In genomic region chr6:168071620-168072019, GRCh38 we compare ENCODE assay signal across 18 cellular contexts. TPM values are rescaled to one million over a fixed set of nuclear protein-coding genes. Genes with fewer than 3 reads are reported as not detected.
DNase-seq lines count a peak whose midpoint lies in the region; ATAC-seq and TF ChIP-seq lines count a peak whose summit lies in the region.
"Had no signal": no experiment of that assay in that cellular context is flagged by ENCODE, and none has a peak within 500 bp of the region (broad histone marks: within the 10 kb centered on the region; RNA-seq: fewer than 3 reads in every experiment).

No MANE protein-coding gene starts in this region.

- H3K4me3 ChIP-seq in H7 (ENCODE audit: insufficient read depth, low read depth, low read length) (no peak overlapping the region), RWPE2 (ENCODE audit: severe bottlenecking) (no peak overlapping the region)

- TF ChIP-seq CTCF in RWPE2 (IDR thresholded peaks at IDR 0.05; ENCODE audit: poor library complexity, severe bottlenecking), result no peak

- H3K9me3 Mint-ChIP-seq in activated naive CD4-positive, alpha-beta T cell treated with anti-CD3 and anti-CD28 coated beads for 36 hours, result no peaks in the 10 kb centered on the region

- no peaks in the 10 kb centered on the region for H3K9me3 ChIP-seq in RWPE2 (ENCODE audit: severe bottlenecking)
- H3K9me3 ChIP-seq: SK-N-SH had no signal

- DNase-seq in COLO668 (lab: John Stamatoyannopoulos, UW; ENCODE audit: unreplicated experiment), result peak; percentile 16
- DNase-seq in H7, result peak; percentile 96
- DNase-seq in RWPE2 (ENCODE audit: low spot score), result no peak
- peak; percentile 94 for DNase-seq in iPS-NIHi11 (ENCODE audit: low spot score)
- no peak for DNase-seq in cortex of kidney (lab: John Stamatoyannopoulos, UW)
- no peak for DNase-seq in activated T-cell treated with anti-CD3 and anti-CD28 coated beads, Interleukin-2, amount 50 U/mL, for 48 hours
- DNase-seq in activated naive CD4-positive, alpha-beta T cell treated with anti-CD3 and anti-CD28 coated beads for 36 hours, result no peak
- DNase-seq: aorta; glutamatergic neuron; IMR-90; NCI-H1048; SK-N-SH; stimulated activated CD4-positive, alpha-beta T cell treated with anti-CD3 and anti-CD28 coated beads, Interleukin-4, amount 100 ng/mL, for 1 hour had no signal

- H3K27ac Mint-ChIP-seq in activated naive CD4-positive, alpha-beta T cell treated with anti-CD3 and anti-CD28 coated beads for 36 hours, result no peak overlapping the region
- H3K27ac Mint-ChIP-seq: B cell had no signal

- H3K27ac ChIP-seq in RWPE2 (ENCODE audit: poor library complexity, severe bottlenecking), result no peak overlapping the region

- H3K27me3 ChIP-seq in H7 (ENCODE audit: control insufficient read depth, insufficient read depth, low read length) (no peaks in the 10 kb centered on the region), RWPE2 (ENCODE audit: insufficient read depth, poor library complexity, severe bottlenecking) (no peaks in the 10 kb centered on the region)

- H3K4me1 Mint-ChIP-seq in activated naive CD4-positive, alpha-beta T cell treated with anti-CD3 and anti-CD28 coated beads for 36 hours (ENCODE audit: low read depth), result no peaks in the 10 kb centered on the region
- H3K4me1 Mint-ChIP-seq: B cell had no signal

- H3K4me1 ChIP-seq in RWPE2 (ENCODE audit: insufficient read depth, poor library complexity, severe bottlenecking), result no peaks in the 10 kb centered on the region

- H3K4me3 Mint-ChIP-seq in activated naive CD4-positive, alpha-beta T cell treated with anti-CD3 and anti-CD28 coated beads for 36 hours, result no peak overlapping the region
- H3K4me3 Mint-ChIP-seq: B cell had no signal

- no peaks in the 10 kb centered on the region for H3K36me3 ChIP-seq in H7 (replicated peaks; ENCODE audit: control insufficient read depth, insufficient read depth, low read length)
- no peaks in the 10 kb centered on the region for H3K36me3 ChIP-seq in RWPE2 (ENCODE audit: low read depth)

- CTCF ChIA-PET in activated naive CD4-positive, alpha-beta T cell treated with anti-CD3 and anti-CD28 coated beads for 36 hours (lab: Charles Lee), result no interaction called here

- ATAC-seq in RWPE2 (ENCODE audit: low read depth) (peak; percentile 46; the same call in 2 of the 3 replicates), GM18870 (IDR thresholded peaks at IDR 0.05; ENCODE audit: unreplicated experiment) (no peak)

- H3K27me3 Mint-ChIP-seq in activated naive CD4-positive, alpha-beta T cell treated with anti-CD3 and anti-CD28 coated beads for 36 hours (ENCODE audit: low read depth), result peaks cover 3% of the 10 kb centered on the region
- H3K27me3 Mint-ChIP-seq: B cell had no signal

- no peaks in the 10 kb centered on the region for H3K36me3 Mint-ChIP-seq in activated naive CD4-positive, alpha-beta T cell treated with anti-CD3 and anti-CD28 coated beads for 36 hours (ENCODE audit: low read depth)

- intact Hi-C loops in activated naive CD4-positive, alpha-beta T cell treated with anti-CD3 and anti-CD28 coated beads for 36 hours (cut with micrococcal nuclease), result no loop called here

RNA-seq across cellular contexts. Expression of gene FRMD1, which starts 7.4 kb away (rescaled TPM):
- 0.11 TPM in 1 of 2 replicates, not detected in the other for total RNA-seq in H7 (2014; rRNA removed; shearing (Covaris generic))
- not detected for total RNA-seq in activated naive CD4-positive, alpha-beta T cell treated with anti-CD3 and anti-CD28 coated beads for 36 hours
- total RNA-seq: B cell, epithelial cell of proximal tubule, H4, IMR-90, mononuclear cell had no signal

Comparison
In these comparisons a context has a peak if more than half of its experiments do, and no peak if none do; other contexts are left out.
1. DNase-seq: peak in COLO668 (single experiment), H7 (single experiment) and iPS-NIHi11 (single experiment); none in RWPE2 (single experiment), cortex of kidney (single experiment), activated T-cell treated with anti-CD3 and anti-CD28 coated beads, Interleukin-2, amount 50 U/mL, for 48 hours (0 of 2) and activated naive CD4-positive, alpha-beta T cell treated with anti-CD3 and anti-CD28 coated beads for 36 hours (single experiment).